Comparison of ENCODE assay signal across 29 cellular contexts in the genomic region with DNA sequence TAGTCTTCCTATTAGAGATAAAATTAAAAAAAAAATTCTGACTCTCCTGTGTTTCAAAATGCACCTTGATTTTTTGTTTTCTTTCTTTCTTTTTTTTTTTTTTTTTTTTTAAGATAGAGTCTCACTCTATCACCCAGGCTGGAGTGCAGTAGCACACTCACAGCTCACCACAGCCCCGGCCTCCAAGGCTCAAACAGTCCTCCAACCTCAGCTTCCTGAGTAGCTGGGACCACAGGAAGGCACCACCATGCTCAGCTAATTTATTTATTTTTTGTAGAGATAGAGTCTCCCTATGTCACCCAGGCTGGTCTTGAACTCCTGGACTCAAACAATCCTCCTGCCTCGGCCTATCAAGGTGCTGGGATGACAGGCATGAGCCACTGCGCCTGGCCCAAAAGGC.
"Had no signal": no experiment of that assay in that cellular context is flagged by ENCODE, and none has a peak within 500 bp of the region (broad histone marks: within the 10 kb centered on the region; RNA-seq: fewer than 3 reads in every experiment).

No MANE protein-coding gene starts in this region.

- DNase-seq: activated B cell treated with CpG ODN at 0.5 μM for 24 hours; activated CD4-positive, alpha-beta T cell treated with anti-CD3 and anti-CD28 coated beads for 1 hour; activated CD4-positive, alpha-beta T cell treated with anti-CD3 and anti-CD28 coated beads for 48 hours; activated gamma-delta T cell; activated naive CD4-positive, alpha-beta T cell treated with Interleukin-2 at 50 U/mL for 16 hours; activated naive CD8-positive, alpha-beta T cell treated with anti-CD3 and anti-CD28 coated beads, Interleukin-2, amount 50 U/mL, for 24 hours; activated T-cell treated with anti-CD3 and anti-CD28 coated beads, Interleukin-2, amount 50 U/mL, for 1 hour; anterior cingulate cortex; caudate nucleus; cerebellar nuclear complex; Karpas-422; KBM-7; MM.1S; MV-4-11; NCI-H1092; NCI-H1436 treated with DMSO at 0.1 percent for 48 hours; NCI-H1694 treated with DMSO at 0.1 percent for 48 hours; NCI-H2029; NCI-H345; NCI-H524 treated with DMSO at 0.1 percent for 48 hours; SHP77; SK-N-SH; T-cell; T-helper 17 cell had no signal

- H3K4me3 ChIP-seq: SJSA1 had no signal

- H3K4me1 Mint-ChIP-seq: activated B cell treated with CpG ODN at 0.5 μM for 24 hours; activated naive CD4-positive, alpha-beta T cell treated with anti-CD3 and anti-CD28 coated beads, Interleukin-2, amount 50 U/mL, for 24 hours; activated naive CD8-positive, alpha-beta T cell treated with anti-CD3 and anti-CD28 coated beads, Interleukin-2, amount 50 U/mL, for 24 hours; brain; T-cell; T-helper 17 cell had no signal

- ATAC-seq: activated naive CD8-positive, alpha-beta T cell treated with anti-CD3 and anti-CD28 coated beads, Interleukin-2, amount 50 U/mL, for 24 hours; Panc1; T-cell; T-helper 17 cell had no signal

- H3K27me3 ChIP-seq: SJSA1 had no signal

- H3K9me3 ChIP-seq: SJSA1, SK-N-SH had no signal

- H3K36me3 ChIP-seq: SJSA1 had no signal

- H3K9me2 ChIP-seq: SK-N-SH had no signal

- H3K4me2 ChIP-seq: SK-N-SH had no signal

- H3K27ac Mint-ChIP-seq: activated B cell treated with CpG ODN at 0.5 μM for 24 hours; activated naive CD4-positive, alpha-beta T cell treated with anti-CD3 and anti-CD28 coated beads, Interleukin-2, amount 50 U/mL, for 24 hours; activated naive CD8-positive, alpha-beta T cell treated with anti-CD3 and anti-CD28 coated beads, Interleukin-2, amount 50 U/mL, for 24 hours; activated T-helper 2 cell treated with anti-CD3 and anti-CD28 coated beads, Interferon-gamma antibody, Interleukin-2, Interleukin-4, amounts not matched to agents 10 μg/mL and 5 μg/mL and 100 μg/mL, durations not matched to agents 14 hours and 24 hours and 36 hours; brain; T-cell; T-helper 17 cell had no signal

- H3K4me3 Mint-ChIP-seq: activated B cell treated with CpG ODN at 0.5 μM for 24 hours; activated naive CD4-positive, alpha-beta T cell treated with anti-CD3 and anti-CD28 coated beads, Interleukin-2, amount 50 U/mL, for 24 hours; activated naive CD8-positive, alpha-beta T cell treated with anti-CD3 and anti-CD28 coated beads, Interleukin-2, amount 50 U/mL, for 24 hours; brain; T-cell; T-helper 17 cell had no signal

- H3K36me3 Mint-ChIP-seq: activated naive CD4-positive, alpha-beta T cell treated with anti-CD3 and anti-CD28 coated beads, Interleukin-2, amount 50 U/mL, for 24 hours; brain; T-cell had no signal

- H3K9ac ChIP-seq: SK-N-SH had no signal

- H3K9me3 Mint-ChIP-seq: activated naive CD8-positive, alpha-beta T cell treated with anti-CD3 and anti-CD28 coated beads, Interleukin-2, amount 50 U/mL, for 24 hours; activated T-helper 2 cell treated with anti-CD3 and anti-CD28 coated beads, Interferon-gamma antibody, Interleukin-2, Interleukin-4, amounts not matched to agents 10 μg/mL and 5 μg/mL and 100 μg/mL, durations not matched to agents 14 hours and 24 hours and 36 hours had no signal
